ENCODE assay signal across 12 cellular contexts in the genomic region with DNA sequence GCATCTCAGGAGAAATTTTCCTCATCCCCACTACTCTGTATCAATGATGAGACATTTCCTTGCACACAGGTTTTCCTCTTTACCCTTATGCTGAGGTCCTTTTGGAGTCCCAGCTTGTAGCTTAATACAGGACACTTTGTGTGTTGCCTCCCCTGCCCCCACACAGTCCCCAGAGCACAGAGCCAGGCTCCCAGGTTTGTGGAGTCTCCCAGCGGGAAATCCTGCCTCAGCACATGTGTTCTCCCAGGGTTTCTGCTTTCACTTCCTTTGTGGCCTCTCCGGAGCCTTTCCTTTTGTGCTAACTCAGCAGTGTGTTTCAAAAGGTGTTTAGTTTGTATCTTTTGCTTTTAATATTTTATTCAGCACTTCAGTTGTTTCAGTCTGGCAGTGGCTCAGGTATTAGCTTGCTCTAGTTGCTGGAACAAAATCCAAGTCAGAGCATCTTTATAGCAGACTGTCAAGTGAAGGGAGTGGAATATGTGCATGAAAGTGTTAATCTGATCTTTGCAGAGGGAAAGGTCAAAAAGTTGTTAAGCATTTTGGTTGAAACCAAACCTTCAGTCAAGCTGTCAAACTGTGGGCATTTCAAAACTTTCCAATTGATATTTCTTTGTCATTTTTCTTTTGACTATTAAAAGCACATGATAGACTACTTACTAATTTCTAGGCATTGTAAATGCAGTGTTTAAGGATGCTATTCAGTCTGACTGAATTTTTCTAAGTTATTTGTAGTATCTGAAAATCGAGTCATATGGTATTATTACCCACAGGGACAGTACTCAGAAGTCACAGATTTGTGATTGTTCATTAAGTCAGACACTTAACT. TPM values are rescaled to one million over a fixed set of nuclear protein-coding genes. Genes with fewer than 3 reads are reported as not detected.
DNase-seq lines count a peak whose midpoint lies in the region; ATAC-seq lines count a peak whose summit lies in the region.
"Had no signal": no experiment of that assay in that cellular context is flagged by ENCODE, and none has a peak within 500 bp of the region (broad histone marks: within the 10 kb centered on the region; RNA-seq: fewer than 3 reads in every experiment).

No MANE protein-coding gene starts in this region.

- H3K4me1 Mint-ChIP-seq in naive B cell = peaks cover 44 to 77% (median 56%) of the 10 kb centered on the region in 3 donors
- peaks cover 28 to 36% of the 10 kb centered on the region in 2 donors for H3K4me1 Mint-ChIP-seq in effector memory CD8-positive, alpha-beta T cell (ENCODE audit: low read depth in 2 of 2)

- H3K27ac ChIP-seq in cingulate gyrus (ENCODE audit: low read depth, low read length) = peak overlapping the region; percentile 84
- H3K27ac ChIP-seq: psoas muscle had no signal

- DNase-seq in ELR (ENCODE audit: low read depth) (peak; percentile 37), NCI-H1694 treated with DMSO at 0.1 percent for 48 hours (lab: John Stamatoyannopoulos, UW) (peak; percentile 43), naive B cell (no peak), NCI-H128 (lab: John Stamatoyannopoulos, UW; ENCODE audit: unreplicated experiment) (no peak), H4 (ENCODE audit: low spot score) (no peak)
- no peak for DNase-seq in effector memory CD8-positive, alpha-beta T cell
- DNase-seq: activated naive CD8-positive, alpha-beta T cell treated with anti-CD3 and anti-CD28 coated beads, Interleukin-2, amount 10 ng/mL, durations not matched to agents 7 days and 5 days; GOT3; hypothalamus; psoas muscle; stimulated activated naive CD4-positive, alpha-beta T cell treated with Interleukin-2 at 50 U/mL for 16 hours had no signal

- peak overlapping the region in 5 of 8 donors; percentile 1 to 61 (median 48) for H3K4me3 Mint-ChIP-seq in naive B cell
- peak overlapping the region in 1 of 2 donors; percentile 19 for H3K4me3 Mint-ChIP-seq in effector memory CD8-positive, alpha-beta T cell
- H3K4me3 Mint-ChIP-seq: activated naive CD8-positive, alpha-beta T cell treated with anti-CD3 and anti-CD28 coated beads, Interleukin-2, amount 10 ng/mL, durations not matched to agents 7 days and 5 days had no signal

- H3K9me3 Mint-ChIP-seq in naive B cell = peaks cover 0 to 16% (median 6%) of the 10 kb centered on the region in 7 donors
- no peaks in the 10 kb centered on the region for H3K9me3 Mint-ChIP-seq in effector memory CD8-positive, alpha-beta T cell

- no peaks in the 10 kb centered on the region for H3K27me3 Mint-ChIP-seq in naive B cell
- H3K27me3 Mint-ChIP-seq in effector memory CD8-positive, alpha-beta T cell = peaks cover 0 to 16% of the 10 kb centered on the region in 2 donors
- H3K27me3 Mint-ChIP-seq: activated naive CD8-positive, alpha-beta T cell treated with anti-CD3 and anti-CD28 coated beads, Interleukin-2, amount 10 ng/mL, durations not matched to agents 7 days and 5 days had no signal

- H3K27ac Mint-ChIP-seq in naive B cell = peak overlapping the region in 4 of 6 donors; percentile 22 to 69 (median 46)
- no peak overlapping the region for H3K27ac Mint-ChIP-seq in effector memory CD8-positive, alpha-beta T cell
- H3K27ac Mint-ChIP-seq: activated naive CD8-positive, alpha-beta T cell treated with anti-CD3 and anti-CD28 coated beads, Interleukin-2, amount 10 ng/mL, durations not matched to agents 7 days and 5 days had no signal

- H3K36me3 Mint-ChIP-seq in naive B cell = peaks cover 0 to 19% of the 10 kb centered on the region in 2 donors
- peaks cover 19% of the 10 kb centered on the region for H3K36me3 Mint-ChIP-seq in effector memory CD8-positive, alpha-beta T cell (ENCODE audit: insufficient read depth)

- no peak for ATAC-seq in naive B cell (ENCODE audit: low read depth in 2 of 2)
- ATAC-seq in effector memory CD8-positive, alpha-beta T cell (replicated peaks) = no peak

RNA-seq across cellular contexts. Expression of a gene that starts 8.6 kb away (rescaled TPM):
- 10 to 100 TPM; 19.7 to 28.3 (median 25.7) TPM for polyA plus RNA-seq in naive B cell (ENCODE audit: low read depth in 6 of 6)
- 15.6 and 18.2 TPM in 2 replicates for total RNA-seq in H4 (2014; rRNA removed; shearing (Covaris generic))

Comparison
In these comparisons a context has a peak if more than half of its experiments do, and no peak if none do; other contexts are left out.
1. DNase-seq: peak in ELR (single experiment) and NCI-H1694 treated with DMSO at 0.1 percent for 48 hours (single experiment); none in naive B cell (single experiment), effector memory CD8-positive, alpha-beta T cell (0 of 3), NCI-H128 (single experiment) and H4 (single experiment).
2. H3K27ac Mint-ChIP-seq: peak in naive B cell (4 of 6); none in effector memory CD8-positive, alpha-beta T cell (0 of 2).